14 cellular contexts compared by ENCODE assay signal in genomic region chr4:6772223-6772928, GRCh38. TPM values are rescaled to one million over a fixed set of nuclear protein-coding genes. Genes with fewer than 3 reads are reported as not detected.
DNase-seq lines count a peak whose midpoint lies in the region; ATAC-seq and TF ChIP-seq lines count a peak whose summit lies in the region.
"Had no signal": no experiment of that assay in that cellular context is flagged by ENCODE, and none has a peak within 500 bp of the region (broad histone marks: within the 10 kb centered on the region; RNA-seq: fewer than 3 reads in every experiment).

No MANE protein-coding gene starts in this region.

- peak overlapping the region; percentile 83 for H3K27ac Mint-ChIP-seq in osteocyte (ENCODE audit: unreplicated experiment)

- POLR2A ChIA-PET in PC-9 (lab: Charles Lee; ENCODE audit: unreplicated experiment), result interaction anchor here (0.6 to 0.9 kb wide), 3 partner anchors 19 to 90 kb away, joined by 3 to 8 read pairs (median 3); no protein-coding TSS in a partner anchor

- no peaks in the 10 kb centered on the region for H4K20me1 ChIP-seq in PC-9 (ENCODE audit: insufficient read depth)
- H4K20me1 ChIP-seq: BLaER1 had no signal

- H3K4me3 ChIP-seq in PC-9, result no peak overlapping the region
- H3K4me3 ChIP-seq: BLaER1 had no signal

- H3K9me2 ChIP-seq in PC-9 (ENCODE audit: insufficient read depth), result no peaks in the 10 kb centered on the region

- peaks cover 6% of the 10 kb centered on the region for H3K27me3 Mint-ChIP-seq in osteocyte (ENCODE audit: unreplicated experiment)
- H3K27me3 Mint-ChIP-seq: central memory CD8-positive, alpha-beta T cell had no signal

- peaks cover 71% of the 10 kb centered on the region for H3K4me1 ChIP-seq in PC-9 (replicated peaks; ENCODE audit: insufficient read depth)

- no peak overlapping the region for H2AFZ ChIP-seq in PC-9

- H3K9me3 ChIP-seq in PC-9 (ENCODE audit: insufficient read depth, low read depth), result no peaks in the 10 kb centered on the region
- H3K9me3 ChIP-seq: BLaER1, neutrophil had no signal

- no peaks in the 10 kb centered on the region for H3K79me2 ChIP-seq in PC-9 (ENCODE audit: low read depth)

- H3K27ac ChIP-seq in PC-9, result peak overlapping the region; percentile 81
- H3K27ac ChIP-seq: BLaER1, neutrophil had no signal

- no peak overlapping the region for H3K4me3 Mint-ChIP-seq in osteocyte (ENCODE audit: unreplicated experiment)
- H3K4me3 Mint-ChIP-seq: central memory CD8-positive, alpha-beta T cell had no signal

- CTCF ChIA-PET in PC-9 (lab: Charles Lee), result no interaction called here

- H3K27me3 ChIP-seq in PC-9 (ENCODE audit: insufficient read depth, low read depth), result no peaks in the 10 kb centered on the region
- H3K27me3 ChIP-seq: BLaER1 had no signal

- H3K4me2 ChIP-seq in PC-9, result peak overlapping the region; percentile 58
- H3K4me2 ChIP-seq: BLaER1 had no signal

- intact Hi-C loops in PC-9 (cut with micrococcal nuclease; ENCODE audit: unreplicated experiment), result loop anchor here (1.0 to 2.0 kb wide), 3 partner anchors 8 to 52 kb away; no protein-coding TSS in a partner anchor

- no peak for ATAC-seq in HG03457 (IDR thresholded peaks at IDR 0.05; ENCODE audit: unreplicated experiment)

- H3K36me3 ChIP-seq in PC-9 (ENCODE audit: low read depth), result no peaks in the 10 kb centered on the region
- H3K36me3 ChIP-seq: BLaER1, neutrophil had no signal

- BruUV-seq in PC-9 (replicated peaks; lab: Mats Ljungman, UMichigan), result TSS peak; percentile 57

- DNase-seq in EH (ENCODE audit: low read depth), result peak; percentile 43
- DNase-seq in PC-9, result peak; percentile 77 to 89
- DNase-seq in epidermal melanocyte (ENCODE audit: insufficient read length, low spot score), result peak; percentile 41
- no peak for DNase-seq in osteocyte (ENCODE audit: extremely low spot score, unreplicated experiment)
- DNase-seq in KG1 (lab: John Stamatoyannopoulos, UW), result no peak
- no peak for DNase-seq in amniotic stem cell (lab: John Stamatoyannopoulos, UW)
- no peak for DNase-seq in midbrain (lab: John Stamatoyannopoulos, UW)
- DNase-seq: activated T-cell treated with anti-CD3 and anti-CD28 coated beads for 4 hours, Karpas-422, T1000 had no signal

- H3K9me3 Mint-ChIP-seq in osteocyte (ENCODE audit: unreplicated experiment), result no peaks in the 10 kb centered on the region
- H3K9me3 Mint-ChIP-seq: central memory CD8-positive, alpha-beta T cell had no signal

- no peak for TF ChIP-seq CTCF in PC-9 (conservative IDR thresholded peaks at IDR 0.05)
- TF ChIP-seq CTCF in osteocyte (IDR thresholded peaks at IDR 0.05), result peak; percentile 20

- peaks cover 39% of the 10 kb centered on the region for H3K4me1 Mint-ChIP-seq in osteocyte (ENCODE audit: unreplicated experiment)

- H3F3A ChIP-seq in PC-9 (ENCODE audit: insufficient read depth, low read depth), result peaks cover 35% of the 10 kb centered on the region

- H3K36me3 Mint-ChIP-seq in osteocyte (ENCODE audit: unreplicated experiment), result no peaks in the 10 kb centered on the region

RNA-seq across cellular contexts. Expression of gene KIAA0232, which starts 10.2 kb away (rescaled TPM):
- total RNA-seq in PC-9 (2021) (21.5 and 24.7 TPM in 2 replicates), osteocyte (27.1 and 30.9 TPM in 2 replicates)

RNA-seq across cellular contexts. Expression of gene BLOC1S4, which starts 56.4 kb away (rescaled TPM):
- total RNA-seq in PC-9 (2021) (11.7 and 13.9 TPM in 2 replicates), osteocyte (14.9 and 16.1 TPM in 2 replicates)

Comparison
In these comparisons a context has a peak if more than half of its experiments do, and no peak if none do; other contexts are left out.
1. DNase-seq: peak in EH (single experiment), PC-9 (2 of 2) and epidermal melanocyte (single experiment); none in osteocyte (single experiment), KG1 (single experiment), amniotic stem cell (single experiment) and midbrain (single experiment).